1 cellular context compared by ENCODE assay signal in genomic region chr10:28676968-28677888, GRCh38.
A peak's percentile ranks its signal among the peaks of the same experiment; 100 is the strongest.
TF ChIP-seq lines count a peak whose summit lies in the region.

A gene with protein sequence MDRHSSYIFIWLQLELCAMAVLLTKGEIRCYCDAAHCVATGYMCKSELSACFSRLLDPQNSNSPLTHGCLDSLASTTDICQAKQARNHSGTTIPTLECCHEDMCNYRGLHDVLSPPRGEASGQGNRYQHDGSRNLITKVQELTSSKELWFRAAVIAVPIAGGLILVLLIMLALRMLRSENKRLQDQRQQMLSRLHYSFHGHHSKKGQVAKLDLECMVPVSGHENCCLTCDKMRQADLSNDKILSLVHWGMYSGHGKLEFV (plus strand): TSS chr10:28677521. CDS start chr10:28677898, 377 bp downstream.

TF ChIP-seq in K562, 482 proteins besides CTCF, POLR2A, EP300 and RAD21 (continued from another document and continues in another):
- TF ChIP-seq, protein P1, sequence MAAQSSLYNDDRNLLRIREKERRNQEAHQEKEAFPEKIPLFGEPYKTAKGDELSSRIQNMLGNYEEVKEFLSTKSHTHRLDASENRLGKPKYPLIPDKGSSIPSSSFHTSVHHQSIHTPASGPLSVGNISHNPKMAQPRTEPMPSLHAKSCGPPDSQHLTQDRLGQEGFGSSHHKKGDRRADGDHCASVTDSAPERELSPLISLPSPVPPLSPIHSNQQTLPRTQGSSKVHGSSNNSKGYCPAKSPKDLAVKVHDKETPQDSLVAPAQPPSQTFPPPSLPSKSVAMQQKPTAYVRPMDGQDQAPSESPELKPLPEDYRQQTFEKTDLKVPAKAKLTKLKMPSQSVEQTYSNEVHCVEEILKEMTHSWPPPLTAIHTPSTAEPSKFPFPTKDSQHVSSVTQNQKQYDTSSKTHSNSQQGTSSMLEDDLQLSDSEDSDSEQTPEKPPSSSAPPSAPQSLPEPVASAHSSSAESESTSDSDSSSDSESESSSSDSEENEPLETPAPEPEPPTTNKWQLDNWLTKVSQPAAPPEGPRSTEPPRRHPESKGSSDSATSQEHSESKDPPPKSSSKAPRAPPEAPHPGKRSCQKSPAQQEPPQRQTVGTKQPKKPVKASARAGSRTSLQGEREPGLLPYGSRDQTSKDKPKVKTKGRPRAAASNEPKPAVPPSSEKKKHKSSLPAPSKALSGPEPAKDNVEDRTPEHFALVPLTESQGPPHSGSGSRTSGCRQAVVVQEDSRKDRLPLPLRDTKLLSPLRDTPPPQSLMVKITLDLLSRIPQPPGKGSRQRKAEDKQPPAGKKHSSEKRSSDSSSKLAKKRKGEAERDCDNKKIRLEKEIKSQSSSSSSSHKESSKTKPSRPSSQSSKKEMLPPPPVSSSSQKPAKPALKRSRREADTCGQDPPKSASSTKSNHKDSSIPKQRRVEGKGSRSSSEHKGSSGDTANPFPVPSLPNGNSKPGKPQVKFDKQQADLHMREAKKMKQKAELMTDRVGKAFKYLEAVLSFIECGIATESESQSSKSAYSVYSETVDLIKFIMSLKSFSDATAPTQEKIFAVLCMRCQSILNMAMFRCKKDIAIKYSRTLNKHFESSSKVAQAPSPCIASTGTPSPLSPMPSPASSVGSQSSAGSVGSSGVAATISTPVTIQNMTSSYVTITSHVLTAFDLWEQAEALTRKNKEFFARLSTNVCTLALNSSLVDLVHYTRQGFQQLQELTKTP (IDR thresholded peaks at IDR 0.05; ENCODE audit: low read depth in 1 of 2, partially characterized antibody in 2 of 2), result no peak
- TF ChIP-seq ZNF75A (CRISPR knock-in tag; IDR thresholded peaks at IDR 0.05) (no peak), FOXA1 (IDR thresholded peaks at IDR 0.05; ENCODE audit: borderline replicate concordance) (no peak), TEAD4 (IDR thresholded peaks at IDR 0.05; ENCODE audit: low read length) (no peak), TEAD4 (CRISPR knock-in tag; IDR thresholded peaks at IDR 0.05; ENCODE audit: borderline replicate concordance) (no peak), FOSL1 (tag; conservative IDR thresholded peaks at IDR 0.05) (no peak), SAFB (IDR thresholded peaks at IDR 0.05; ENCODE audit: borderline replicate concordance, low read depth, low read length) (no peak), ZBTB7A (IDR thresholded peaks at IDR 0.05; ENCODE audit: borderline replicate concordance, control insufficient read depth, low read depth, low read length) (peak; percentile 80; the same call in 1 of the 2 replicates), LEF1 (IDR thresholded peaks at IDR 0.05) (no peak), PHB2 (IDR thresholded peaks at IDR 0.05; ENCODE audit: low read depth) (no peak), HNRNPUL1 (IDR thresholded peaks at IDR 0.05; ENCODE audit: low read length) (no peak), BCOR (IDR thresholded peaks at IDR 0.05) (peak; percentile 15; the same call in 1 of the 2 replicates), CREB1 (IDR thresholded peaks at IDR 0.05) (peak; percentile 21; the same call in 1 of the 2 replicates), CREB1 (CRISPR knock-in tag; IDR thresholded peaks at IDR 0.05) (no peak), OTX1 (CRISPR knock-in tag; IDR thresholded peaks at IDR 0.05) (no peak), ZC3H8 (IDR thresholded peaks at IDR 0.05) (no peak), COPS2 (conservative IDR thresholded peaks at IDR 0.05) (no peak), TCF3 (CRISPR knock-in tag; IDR thresholded peaks at IDR 0.05) (0 out of 2 replicates have a peak, but pooled peaks have one; percentile 17), THRA (IDR thresholded peaks at IDR 0.05) (no peak), TAF1 (IDR thresholded peaks at IDR 0.05; ENCODE audit: control insufficient read depth, extremely low read depth, insufficient read depth, low read length, severe bottlenecking) (peak; percentile 95), CC2D1A (IDR thresholded peaks at IDR 0.05) (no peak), ZNF134 (CRISPR knock-in tag; conservative IDR thresholded peaks at IDR 0.05) (no peak), ZFP36 (IDR thresholded peaks at IDR 0.05; ENCODE audit: low read depth, low read length, partially characterized antibody) (no peak), SAP30 (IDR thresholded peaks at IDR 0.05; ENCODE audit: borderline replicate concordance, insufficient read depth, low read depth, low read length, poor library complexity, severe bottlenecking) (no peak), BRD9 (IDR thresholded peaks at IDR 0.05; ENCODE audit: low read depth, partially characterized antibody) (no peak), MGA (IDR thresholded peaks at IDR 0.05) (no peak), TFAM (CRISPR knock-in tag; conservative IDR thresholded peaks at IDR 0.05) (no peak), ZFP30 (CRISPR knock-in tag; IDR thresholded peaks at IDR 0.05; ENCODE audit: borderline replicate concordance) (no peak), MEF2A (IDR thresholded peaks at IDR 0.05; ENCODE audit: control insufficient read depth, low read depth, low read length) (peak; percentile 22; the same call in 1 of the 2 replicates), EP400 (IDR thresholded peaks at IDR 0.05) (no peak), SUPT5H (IDR thresholded peaks at IDR 0.05) (peak; percentile 87), PPARD (CRISPR knock-in tag; IDR thresholded peaks at IDR 0.05) (no peak), ARNT (IDR thresholded peaks at IDR 0.05) (no peak), GABPB1 (CRISPR knock-in tag; IDR thresholded peaks at IDR 0.05) (no peak; the same call in 1 of the 2 replicates), DDX20 (tag; IDR thresholded peaks at IDR 0.05; ENCODE audit: low read depth) (no peak), SREBF2 (CRISPR knock-in tag; IDR thresholded peaks at IDR 0.05) (no peak)
- TF ChIP-seq, protein P2, sequence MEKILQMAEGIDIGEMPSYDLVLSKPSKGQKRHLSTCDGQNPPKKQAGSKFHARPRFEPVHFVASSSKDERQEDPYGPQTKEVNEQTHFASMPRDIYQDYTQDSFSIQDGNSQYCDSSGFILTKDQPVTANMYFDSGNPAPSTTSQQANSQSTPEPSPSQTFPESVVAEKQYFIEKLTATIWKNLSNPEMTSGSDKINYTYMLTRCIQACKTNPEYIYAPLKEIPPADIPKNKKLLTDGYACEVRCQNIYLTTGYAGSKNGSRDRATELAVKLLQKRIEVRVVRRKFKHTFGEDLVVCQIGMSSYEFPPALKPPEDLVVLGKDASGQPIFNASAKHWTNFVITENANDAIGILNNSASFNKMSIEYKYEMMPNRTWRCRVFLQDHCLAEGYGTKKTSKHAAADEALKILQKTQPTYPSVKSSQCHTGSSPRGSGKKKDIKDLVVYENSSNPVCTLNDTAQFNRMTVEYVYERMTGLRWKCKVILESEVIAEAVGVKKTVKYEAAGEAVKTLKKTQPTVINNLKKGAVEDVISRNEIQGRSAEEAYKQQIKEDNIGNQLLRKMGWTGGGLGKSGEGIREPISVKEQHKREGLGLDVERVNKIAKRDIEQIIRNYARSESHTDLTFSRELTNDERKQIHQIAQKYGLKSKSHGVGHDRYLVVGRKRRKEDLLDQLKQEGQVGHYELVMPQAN (IDR thresholded peaks at IDR 0.05; ENCODE audit: borderline replicate concordance), result no peak
- TF ChIP-seq, protein P3, sequence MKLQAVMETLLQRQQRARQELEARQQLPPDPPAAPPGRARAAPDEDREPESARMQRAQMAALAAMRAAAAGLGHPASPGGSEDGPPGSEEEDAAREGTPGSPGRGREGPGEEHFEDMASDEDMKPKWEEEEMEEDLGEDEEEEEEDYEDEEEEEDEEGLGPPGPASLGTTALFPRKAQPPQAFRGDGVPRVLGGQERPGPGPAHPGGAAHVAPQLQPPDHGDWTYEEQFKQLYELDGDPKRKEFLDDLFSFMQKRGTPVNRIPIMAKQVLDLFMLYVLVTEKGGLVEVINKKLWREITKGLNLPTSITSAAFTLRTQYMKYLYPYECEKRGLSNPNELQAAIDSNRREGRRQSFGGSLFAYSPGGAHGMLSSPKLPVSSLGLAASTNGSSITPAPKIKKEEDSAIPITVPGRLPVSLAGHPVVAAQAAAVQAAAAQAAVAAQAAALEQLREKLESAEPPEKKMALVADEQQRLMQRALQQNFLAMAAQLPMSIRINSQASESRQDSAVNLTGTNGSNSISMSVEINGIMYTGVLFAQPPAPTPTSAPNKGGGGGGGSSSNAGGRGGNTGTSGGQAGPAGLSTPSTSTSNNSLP (IDR thresholded peaks at IDR 0.05; ENCODE audit: borderline replicate concordance, low read depth, low read length), result no peak
- TF ChIP-seq, protein P4, sequence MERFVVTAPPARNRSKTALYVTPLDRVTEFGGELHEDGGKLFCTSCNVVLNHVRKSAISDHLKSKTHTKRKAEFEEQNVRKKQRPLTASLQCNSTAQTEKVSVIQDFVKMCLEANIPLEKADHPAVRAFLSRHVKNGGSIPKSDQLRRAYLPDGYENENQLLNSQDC (CRISPR knock-in tag; IDR thresholded peaks at IDR 0.05), result no peak
- TF ChIP-seq, protein P5, sequence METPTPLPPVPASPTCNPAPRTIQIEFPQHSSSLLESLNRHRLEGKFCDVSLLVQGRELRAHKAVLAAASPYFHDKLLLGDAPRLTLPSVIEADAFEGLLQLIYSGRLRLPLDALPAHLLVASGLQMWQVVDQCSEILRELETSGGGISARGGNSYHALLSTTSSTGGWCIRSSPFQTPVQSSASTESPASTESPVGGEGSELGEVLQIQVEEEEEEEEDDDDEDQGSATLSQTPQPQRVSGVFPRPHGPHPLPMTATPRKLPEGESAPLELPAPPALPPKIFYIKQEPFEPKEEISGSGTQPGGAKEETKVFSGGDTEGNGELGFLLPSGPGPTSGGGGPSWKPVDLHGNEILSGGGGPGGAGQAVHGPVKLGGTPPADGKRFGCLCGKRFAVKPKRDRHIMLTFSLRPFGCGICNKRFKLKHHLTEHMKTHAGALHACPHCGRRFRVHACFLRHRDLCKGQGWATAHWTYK (CRISPR knock-in tag; IDR thresholded peaks at IDR 0.05), result no peak
